Comparison of ENCODE assay signal across 8 cellular contexts in genomic region chr7:127652333-127653248, GRCh38. TPM values are rescaled to one million over a fixed set of nuclear protein-coding genes. Genes with fewer than 3 reads are reported as not detected.
DNase-seq lines count a peak whose midpoint lies in the region; ATAC-seq and TF ChIP-seq lines count a peak whose summit lies in the region.
"Had no signal": no experiment of that assay in that cellular context is flagged by ENCODE, and none has a peak within 500 bp of the region (broad histone marks: within the 10 kb centered on the region; RNA-seq: fewer than 3 reads in every experiment).

No MANE protein-coding gene starts in this region.

- peaks cover 28% of the 10 kb centered on the region for H3K4me1 Mint-ChIP-seq in endodermal cell
- H3K4me1 Mint-ChIP-seq in neural progenitor cell, result peaks cover 26% of the 10 kb centered on the region

- H2AFZ ChIP-seq in neural progenitor cell (replicated peaks), result peak overlapping the region; percentile 78

- H3K4me3 ChIP-seq in endodermal cell (ENCODE audit: low read length) (peak overlapping the region; percentile 95), neural progenitor cell (peak overlapping the region; percentile 88)

- peak overlapping the region; percentile 98 for H3K27ac Mint-ChIP-seq in endodermal cell
- peak overlapping the region; percentile 98 for H3K27ac Mint-ChIP-seq in neural progenitor cell

- TF ChIP-seq CTCF in endodermal cell (conservative IDR thresholded peaks at IDR 0.05) (no peak), neural progenitor cell (IDR thresholded peaks at IDR 0.05) (no peak)

- peak overlapping the region; percentile 71 for H3K27ac ChIP-seq in endodermal cell (ENCODE audit: low read depth, low read length)
- peak overlapping the region; percentile 53 for H3K27ac ChIP-seq in neural progenitor cell

- peak overlapping the region; percentile 100 for H3K4me2 ChIP-seq in neural progenitor cell

- ATAC-seq in GM18511 (IDR thresholded peaks at IDR 0.05; ENCODE audit: unreplicated experiment) (peak; percentile 16), HG02588 (IDR thresholded peaks at IDR 0.05; ENCODE audit: unreplicated experiment) (peak; percentile 10), GM21825 (IDR thresholded peaks at IDR 0.05; ENCODE audit: unreplicated experiment) (no peak)

- peaks cover 25% of the 10 kb centered on the region for H3F3A ChIP-seq in neural progenitor cell (ENCODE audit: low read depth)

- DNase-seq in RPMI8226 (peak; percentile 60), endodermal cell (no peak), neural progenitor cell (ENCODE audit: low spot score) (no peak), hypothalamus (lab: John Stamatoyannopoulos, UW) (no peak)

- 1 to 3% methylated on average over 16 to 38 of the region's 38 CpGs for WGBS in endodermal cell (ENCODE audit: insufficient coverage in 1 of 2, insufficient read length in 1 of 2), 2 experiments

- peak overlapping the region; percentile 90 for H3K9ac ChIP-seq in endodermal cell (ENCODE audit: extremely low read depth, low read length, poor library complexity, severe bottlenecking)
- peak overlapping the region; percentile 51 for H3K9ac ChIP-seq in neural progenitor cell

- H3K36me3 ChIP-seq in endodermal cell (ENCODE audit: control insufficient read depth, insufficient read depth, low read length) (peaks cover 20% of the 10 kb centered on the region), neural progenitor cell (no peaks in the 10 kb centered on the region)

- H3K27me3 Mint-ChIP-seq in endodermal cell (ENCODE audit: insufficient read depth) (peaks cover under 1% of the 10 kb centered on the region), neural progenitor cell (ENCODE audit: insufficient read depth, low read depth) (no peaks in the 10 kb centered on the region)

- no peak overlapping the region for H3K4me3 Mint-ChIP-seq in endodermal cell
- H3K4me3 Mint-ChIP-seq in neural progenitor cell, result peak overlapping the region; percentile 98

- no peaks in the 10 kb centered on the region for H3K9me3 ChIP-seq in endodermal cell (ENCODE audit: control insufficient read depth, low read length)
- no peaks in the 10 kb centered on the region for H3K9me3 ChIP-seq in neural progenitor cell (ENCODE audit: low read depth)

- no peaks in the 10 kb centered on the region for H3K27me3 ChIP-seq in endodermal cell (ENCODE audit: control insufficient read depth, insufficient read depth, low read length, poor library complexity, severe bottlenecking)
- H3K27me3 ChIP-seq in neural progenitor cell, result no peaks in the 10 kb centered on the region

- peaks cover 53% of the 10 kb centered on the region for H4K20me1 ChIP-seq in neural progenitor cell (ENCODE audit: low read depth)

- H3K79me2 ChIP-seq in neural progenitor cell (ENCODE audit: low read depth), result peaks cover 55% of the 10 kb centered on the region

- H3K36me3 Mint-ChIP-seq in endodermal cell (ENCODE audit: low read depth), result peaks cover 6% of the 10 kb centered on the region
- peaks cover 3% of the 10 kb centered on the region for H3K36me3 Mint-ChIP-seq in neural progenitor cell

- peaks cover 3% of the 10 kb centered on the region for H3K4me1 ChIP-seq in endodermal cell (ENCODE audit: control insufficient read depth, insufficient read depth, low read length)
- H3K4me1 ChIP-seq in neural progenitor cell, result peaks cover 38% of the 10 kb centered on the region

- no peaks in the 10 kb centered on the region for H3K9me3 Mint-ChIP-seq in endodermal cell
- no peaks in the 10 kb centered on the region for H3K9me3 Mint-ChIP-seq in neural progenitor cell

RNA-seq across cellular contexts. Expression of gene SND1, which starts 0.6 kb away (rescaled TPM):
- total RNA-seq in endodermal cell (100 to 1,000 TPM; 240 to 267 TPM), neural progenitor cell (ENCODE audit: low replicate concordance) (146 and 154 TPM in 2 replicates)
- 125 TPM for polyA plus RNA-seq in endodermal cell (2013, experiment 1 of 2)
- 130 TPM for polyA plus RNA-seq in endodermal cell (2013, experiment 2 of 2)

RNA-seq across cellular contexts. Expression of gene PAX4, which starts 34.6 kb away (rescaled TPM):
- total RNA-seq in endodermal cell (under 1 TPM in 1 of 2 donors, not detected in 1; 0.24 TPM), neural progenitor cell (ENCODE audit: low replicate concordance) (not detected in 2 replicates)
- not detected for polyA plus RNA-seq in endodermal cell (2013, experiment 1 of 2)
- polyA plus RNA-seq in endodermal cell (2013, experiment 2 of 2), result 0.25 TPM
- polyA plus RNA-seq: adipose tissue had no signal

RNA-seq across cellular contexts. Expression of gene FSCN3, which starts 59.1 kb away (rescaled TPM):
- total RNA-seq in endodermal cell (1 to 10 TPM; 1.9 to 2.2 TPM), neural progenitor cell (ENCODE audit: low replicate concordance) (1.1 and 2.2 TPM in 2 replicates)
- polyA plus RNA-seq in endodermal cell (2013, experiment 1 of 2), result 1.2 TPM
- polyA plus RNA-seq in endodermal cell (2013, experiment 2 of 2), result 2.1 TPM
